Comparison of ENCODE assay signal across 2 cellular contexts in genomic region chr12:118094039-118094438, GRCh38.
TF ChIP-seq lines count a peak whose summit lies in the region.

No MANE protein-coding gene starts in this region.

TF ChIP-seq in SK-N-SH treated with all-trans-retinoic acid at 6 μM for 48 hours, 23 proteins besides CTCF, POLR2A, EP300 and RAD21:
- no peak for TF ChIP-seq BACH2 (CRISPR knock-in tag; IDR thresholded peaks at IDR 0.05; ENCODE audit: borderline replicate concordance)
- no peak for TF ChIP-seq ZNF70 (CRISPR knock-in tag; IDR thresholded peaks at IDR 0.05)
- peak; percentile 47; the same call in 1 of the 2 replicates for TF ChIP-seq TCF4 (CRISPR knock-in tag; IDR thresholded peaks at IDR 0.05; ENCODE audit: borderline replicate concordance)

TF ChIP-seq in SK-N-SH, 30 proteins besides CTCF, POLR2A, EP300 and RAD21:
- TF ChIP-seq TEAD4 (IDR thresholded peaks at IDR 0.05; ENCODE audit: borderline replicate concordance, insufficient read depth) (no peak), YY1 (IDR thresholded peaks at IDR 0.05; ENCODE audit: low read depth) (no peak), RXRA (IDR thresholded peaks at IDR 0.05; ENCODE audit: borderline replicate concordance, low read depth) (no peak), ELF1 (IDR thresholded peaks at IDR 0.05) (no peak), FOSL2 (IDR thresholded peaks at IDR 0.05; ENCODE audit: borderline replicate concordance, low read depth) (no peak), NRF1 (IDR thresholded peaks at IDR 0.05; ENCODE audit: low read depth, low read length) (no peak), FOXJ3 (CRISPR knock-in tag; IDR thresholded peaks at IDR 0.05) (no peak), FOXM1 (IDR thresholded peaks at IDR 0.05; ENCODE audit: low read depth) (no peak), MEF2A (IDR thresholded peaks at IDR 0.05; ENCODE audit: borderline replicate concordance, low read depth) (no peak)
TF ChIP-seq in SK-N-SH: peak in this region for 0.
